Comparison of ENCODE assay signal across 16 cellular contexts in genomic region chr12:108017658-108018057, GRCh38.
DNase-seq lines count a peak whose midpoint lies in the region; ATAC-seq, FAIRE-seq and TF ChIP-seq lines count a peak whose summit lies in the region.
"Had no signal": no experiment of that assay in that cellular context is flagged by ENCODE, and none has a peak within 500 bp of the region (broad histone marks: within the 10 kb centered on the region; RNA-seq: fewer than 3 reads in every experiment).

No MANE protein-coding gene starts in this region.

- H3K79me2 ChIP-seq in neural cell (replicated peaks; ENCODE audit: insufficient read depth, low read length): no peaks in the 10 kb centered on the region

- TF ChIP-seq EP300 in neural cell (conservative IDR thresholded peaks at IDR 0.05; ENCODE audit: poor library complexity, severe bottlenecking): peak; percentile 15

- H3K9me3 Mint-ChIP-seq in endodermal cell: no peaks in the 10 kb centered on the region

- peaks cover 52% of the 10 kb centered on the region for H3K27me3 Mint-ChIP-seq in endodermal cell (ENCODE audit: insufficient read depth)

- ATAC-seq in mucosa of descending colon: no peak
- ATAC-seq: HepG2 had no signal

- H3K27me3 ChIP-seq in endodermal cell (ENCODE audit: control insufficient read depth, insufficient read depth, low read length, poor library complexity, severe bottlenecking): peaks cover 82% of the 10 kb centered on the region
- H3K27me3 ChIP-seq in neural cell (ENCODE audit: insufficient read depth, low read depth, low read length): no peaks in the 10 kb centered on the region
- H3K27me3 ChIP-seq: BLaER1 treated with 17β-estradiol and CSF1 and Interleukin-3, amounts not matched to agents 10 nM and 100 nM had no signal

- no peaks in the 10 kb centered on the region for H3K9me3 ChIP-seq in endodermal cell (ENCODE audit: control insufficient read depth, low read length)
- H3K9me3 ChIP-seq in neural cell (ENCODE audit: low read length): no peaks in the 10 kb centered on the region
- no peaks in the 10 kb centered on the region for H3K9me3 ChIP-seq in mucosa of descending colon
- H3K9me3 ChIP-seq: BLaER1 treated with 17β-estradiol and CSF1 and Interleukin-3, amounts not matched to agents 10 nM and 100 nM had no signal

- intact Hi-C loops in mucosa of descending colon (cut with DNase I, micrococcal nuclease): no loop called here

- no peak overlapping the region for H3K27ac ChIP-seq in endodermal cell (ENCODE audit: low read depth, low read length)
- H3K27ac ChIP-seq in neural cell (ENCODE audit: low read length): peak overlapping the region; percentile 22
- H3K27ac ChIP-seq: BLaER1 treated with 17β-estradiol and CSF1 and Interleukin-3, amounts not matched to agents 10 nM and 100 nM had no signal

- no peak overlapping the region for H3K4me2 ChIP-seq in neural cell (ENCODE audit: low read length)
- H3K4me2 ChIP-seq: BLaER1 treated with 17β-estradiol and CSF1 and Interleukin-3, amounts not matched to agents 10 nM and 100 nM had no signal

- 85 to 88% methylated on average over 2 of the region's 2 CpGs for WGBS in endodermal cell (ENCODE audit: insufficient coverage in 1 of 2, insufficient read length in 1 of 2), 2 experiments

- DNase-seq in Ammon's horn (ENCODE audit: low spot score) (peak; percentile 7), NCI-H1694 treated with DMSO at 0.1 percent for 48 hours (lab: John Stamatoyannopoulos, UW) (peak; percentile 7), endodermal cell (peak; percentile 15), GM10266 (ENCODE audit: extremely low spot score) (no peak), mucosa of descending colon (no peak), GM12891 (ENCODE audit: insufficient read length, low spot score) (no peak)
- DNase-seq: 8988T; AML-193; CD4-positive, CD25-positive, alpha-beta regulatory T cell; DMS79 had no signal

- no peak for FAIRE-seq in GM12891 (lab: Jason Lieb, UNC)
- FAIRE-seq: G401.6, GM19239, HepG2, HTR-8/SVneo had no signal

- no peak for TF ChIP-seq CTCF in endodermal cell (conservative IDR thresholded peaks at IDR 0.05)
- TF ChIP-seq CTCF in neural cell (IDR thresholded peaks at IDR 0.05; ENCODE audit: poor library complexity, severe bottlenecking): no peak
- no peak for TF ChIP-seq CTCF in GM10266 (IDR thresholded peaks at IDR 0.05; ENCODE audit: control insufficient read depth, insufficient read depth, low read depth, missing control alignments)
- no peak for TF ChIP-seq CTCF in mucosa of descending colon (IDR thresholded peaks at IDR 0.05)

- no peak for TF ChIP-seq RAD21 in neural cell (conservative IDR thresholded peaks at IDR 0.05)

- H3K4me1 ChIP-seq in endodermal cell (ENCODE audit: control insufficient read depth, insufficient read depth, low read length) (no peaks in the 10 kb centered on the region), mucosa of descending colon (ENCODE audit: low read depth) (no peaks in the 10 kb centered on the region)
- H3K4me1 ChIP-seq: BLaER1 treated with 17β-estradiol and CSF1 and Interleukin-3, amounts not matched to agents 10 nM and 100 nM had no signal

- H3K27ac Mint-ChIP-seq in endodermal cell: no peak overlapping the region
- H3K27ac Mint-ChIP-seq: CD4-positive, CD25-positive, alpha-beta regulatory T cell had no signal

- no peaks in the 10 kb centered on the region for H3K4me1 Mint-ChIP-seq in endodermal cell
- H3K4me1 Mint-ChIP-seq: CD4-positive, CD25-positive, alpha-beta regulatory T cell had no signal

- no peak for TF ChIP-seq POLR2A in GM12891 (IDR thresholded peaks at IDR 0.05; ENCODE audit: low read depth, low read length)

- H3K4me3 ChIP-seq in endodermal cell (ENCODE audit: low read length) (no peak overlapping the region), neural cell (ENCODE audit: low read length) (peak overlapping the region; percentile 32), mucosa of descending colon (no peak overlapping the region)
- H3K4me3 ChIP-seq: BLaER1 treated with 17β-estradiol and CSF1 and Interleukin-3, amounts not matched to agents 10 nM and 100 nM had no signal

- H3K4me3 Mint-ChIP-seq in endodermal cell: no peak overlapping the region
- H3K4me3 Mint-ChIP-seq: CD4-positive, CD25-positive, alpha-beta regulatory T cell had no signal

- no peaks in the 10 kb centered on the region for H3F3A ChIP-seq in neural cell (ENCODE audit: insufficient read depth, low read length, poor library complexity, severe bottlenecking)

- no peaks in the 10 kb centered on the region for H3K9me2 ChIP-seq in neural cell (ENCODE audit: insufficient read depth, low read length)

- no peaks in the 10 kb centered on the region for H4K20me1 ChIP-seq in neural cell (ENCODE audit: insufficient read depth)
- H4K20me1 ChIP-seq: BLaER1 treated with 17β-estradiol and CSF1 and Interleukin-3, amounts not matched to agents 10 nM and 100 nM had no signal

- H3K36me3 ChIP-seq in endodermal cell (ENCODE audit: control insufficient read depth, insufficient read depth, low read length) (no peaks in the 10 kb centered on the region), neural cell (ENCODE audit: insufficient read depth, low read length) (no peaks in the 10 kb centered on the region), mucosa of descending colon (ENCODE audit: low read depth) (no peaks in the 10 kb centered on the region)
- H3K36me3 ChIP-seq: BLaER1 treated with 17β-estradiol and CSF1 and Interleukin-3, amounts not matched to agents 10 nM and 100 nM had no signal

- no peak overlapping the region for H2AFZ ChIP-seq in neural cell (ENCODE audit: low read depth, low read length)

- H3K9ac ChIP-seq in endodermal cell (ENCODE audit: extremely low read depth, low read length, poor library complexity, severe bottlenecking): no peak overlapping the region
- H3K9ac ChIP-seq in neural cell (ENCODE audit: low read length): no peak overlapping the region
- H3K9ac ChIP-seq: BLaER1 treated with 17β-estradiol and CSF1 and Interleukin-3, amounts not matched to agents 10 nM and 100 nM had no signal

- no peaks in the 10 kb centered on the region for H3K36me3 Mint-ChIP-seq in endodermal cell (ENCODE audit: low read depth)
- H3K36me3 Mint-ChIP-seq: CD4-positive, CD25-positive, alpha-beta regulatory T cell had no signal

TF ChIP-seq in neural cell, 6 proteins besides CTCF, POLR2A, EP300 and RAD21 (continues in another document):
- TF ChIP-seq MXI1 (conservative IDR thresholded peaks at IDR 0.05; ENCODE audit: poor library complexity, severe bottlenecking) (no peak), POLR2AphosphoS5 (IDR thresholded peaks at IDR 0.05) (peak; percentile 33), REST (IDR thresholded peaks at IDR 0.05; ENCODE audit: borderline replicate concordance) (peak; percentile 96), EZH2 (IDR thresholded peaks at IDR 0.05; ENCODE audit: borderline replicate concordance, insufficient read depth, low read length, poor library complexity, severe bottlenecking) (no peak)

TF ChIP-seq in GM12891, 5 proteins besides CTCF, POLR2A, EP300 and RAD21:
- TF ChIP-seq PAX5 (IDR thresholded peaks at IDR 0.05; ENCODE audit: insufficient read depth, low read length, severe bottlenecking) (no peak), TAF1 (IDR thresholded peaks at IDR 0.05; ENCODE audit: low read depth, low read length) (no peak), SPI1 (IDR thresholded peaks at IDR 0.05; ENCODE audit: low read depth, low read length) (no peak), POU2F2 (IDR thresholded peaks at IDR 0.05; ENCODE audit: low read depth, low read length) (no peak), POLR2AphosphoS5 (IDR thresholded peaks at IDR 0.05; ENCODE audit: low read depth, low read length) (no peak)

Comparison
In these comparisons a context has a peak if more than half of its experiments do, and no peak if none do; other contexts are left out.
1. DNase-seq: peak in Ammon's horn (single experiment), NCI-H1694 treated with DMSO at 0.1 percent for 48 hours (single experiment) and endodermal cell (single experiment); none in GM10266 (single experiment), mucosa of descending colon (0 of 3) and GM12891 (single experiment).